Comparison of ENCODE assay signal across 8 cellular contexts in the genomic region with DNA sequence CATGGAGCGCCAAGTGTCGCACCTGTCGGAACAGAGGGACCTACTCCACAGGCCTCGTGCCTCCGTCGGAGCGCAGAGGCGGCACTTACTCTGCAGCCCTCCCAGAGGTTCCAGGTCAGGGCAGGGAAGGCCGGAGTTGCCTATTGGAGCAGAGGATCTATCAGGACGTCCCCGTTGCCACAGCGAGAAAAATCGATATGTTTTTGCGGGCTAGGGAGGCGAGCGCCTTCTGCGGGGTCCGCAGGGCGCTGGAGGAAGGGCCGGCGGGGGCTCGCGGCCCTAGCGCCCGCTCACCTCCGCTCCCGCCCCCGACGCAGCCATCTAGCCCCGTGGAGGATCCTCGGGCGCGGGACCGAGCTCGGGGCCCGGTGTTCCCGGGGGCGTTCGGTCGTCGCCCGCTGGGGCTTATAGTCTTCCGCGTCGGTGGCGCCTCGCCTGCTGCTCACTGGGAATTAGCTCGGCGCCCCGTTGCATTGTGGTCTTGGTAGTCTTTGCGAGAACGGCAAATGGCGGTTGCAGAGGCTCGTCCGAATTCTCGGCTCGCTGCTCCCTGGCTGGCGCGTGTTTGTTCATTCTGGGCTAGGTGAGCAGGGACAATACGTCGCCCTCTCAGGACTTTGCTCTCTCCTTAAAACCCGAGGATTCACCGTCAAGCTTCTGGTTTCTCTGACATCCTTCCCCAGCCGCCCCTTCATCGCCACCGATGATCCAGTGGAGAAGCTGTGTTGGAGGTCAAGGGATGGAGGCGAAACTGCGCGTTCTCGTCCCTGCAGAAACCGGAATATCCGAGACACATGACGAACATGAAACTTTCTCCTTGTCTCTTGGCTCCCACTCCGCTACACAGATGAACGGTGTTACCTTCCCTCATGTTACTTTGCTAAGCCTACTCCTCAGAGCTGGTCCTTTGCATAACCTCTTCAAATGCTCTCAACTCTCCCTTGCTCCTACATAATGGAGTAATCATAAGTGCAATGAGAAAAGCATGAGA. TPM values are rescaled to one million over a fixed set of nuclear protein-coding genes. Genes with fewer than 3 reads are reported as not detected.
DNase-seq lines count a peak whose midpoint lies in the region; ATAC-seq, FAIRE-seq and TF ChIP-seq lines count a peak whose summit lies in the region.

TSS of gene JTB (minus strand) at position 425 of the 991 bp plus-strand sequence. CDS start at position 3, 422 bp downstream.

- TF ChIP-seq CTCF in OCI-LY3 (IDR thresholded peaks at IDR 0.05; ENCODE audit: low read depth, low read length): no peak
- TF ChIP-seq CTCF in endothelial cell of umbilical vein (IDR thresholded peaks at IDR 0.05; ENCODE audit: extremely low read depth in 1 of 2, insufficient read depth in 1 of 2, low read depth in 1 of 2, low read length in 2 of 2): no peak

- DNase-seq in CD1c-positive myeloid dendritic cell (ENCODE audit: extremely low spot score) (peak; percentile 92), endothelial cell of umbilical vein (ENCODE audit: low read depth, low spot score) (peak; percentile 82), midbrain (lab: John Stamatoyannopoulos, UW) (peak; percentile 86)
- peak; percentile 90 for DNase-seq in activated CD8-positive, alpha-beta memory T cell treated with anti-CD3 and anti-CD28 coated beads, Interleukin-2, amount 50 U/mL, for 48 hours
- peak; percentile 74 to 78 for DNase-seq in stimulated activated CD8-positive, alpha-beta memory T cell treated with anti-CD3 and anti-CD28 coated beads, Interleukin-2, amount 100 ng/mL, for 48 hours (ENCODE audit: low read depth in 2 of 2)

- H3K9ac ChIP-seq in HUES64 (ENCODE audit: low read depth, low read length) (peak within 1 kb of the TSS; percentile 86), OCI-LY3 (ENCODE audit: low read length) (peak within 1 kb of the TSS; percentile 93), endothelial cell of umbilical vein (replicated peaks; ENCODE audit: extremely low read depth, insufficient read depth, low read length) (peak within 1 kb of the TSS; percentile 67)

- CTCF ChIA-PET in endothelial cell of umbilical vein (lab: Charles Lee): interaction anchor here (0.6 to 3.9 kb wide), 12 partner anchors 9 to 180 kb away, joined by 3 to 21 read pairs (median 6); partner anchors contain the start of genes CREB3L4, CRTC2, DENND4B and RAB13

- TSS peak; percentile 33 for BruUV-seq in endothelial cell of umbilical vein (replicated peaks; lab: Mats Ljungman, UMichigan)

- peak within 1 kb of the TSS; percentile 83 for H3K4me2 ChIP-seq in OCI-LY3 (ENCODE audit: low read length)
- H3K4me2 ChIP-seq in endothelial cell of umbilical vein (ENCODE audit: insufficient read depth, low read length): peak within 1 kb of the TSS; percentile 81

- H3K9me1 ChIP-seq in endothelial cell of umbilical vein (replicated peaks; ENCODE audit: control insufficient read depth, extremely low read depth, insufficient read depth, low read length): no peaks in the 10 kb centered on the region

- intact Hi-C loops in endothelial cell of umbilical vein (cut with micrococcal nuclease): loop anchor here (1.0 to 2.0 kb wide), 3 partner anchors 9 to 19 kb away; partner anchors contain the start of genes CRTC2, RAB13 and SLC39A1

- WGBS in HUES64: under 1% methylated on average over 75 of the region's 75 CpGs

- peak; percentile 94 for TF ChIP-seq POLR2A in endothelial cell of umbilical vein (IDR thresholded peaks at IDR 0.05; ENCODE audit: low read depth, low read length)

- H3K4me3 ChIP-seq in HUES64 (ENCODE audit: low read length): peak within 1 kb of the TSS; percentile 85
- peak within 1 kb of the TSS; percentile 85 for H3K4me3 ChIP-seq in OCI-LY3 (ENCODE audit: low read length)
- H3K4me3 ChIP-seq in endothelial cell of umbilical vein (replicated peaks in 1 of 3; ENCODE audit: insufficient read depth in 1 of 3, low read depth in 1 of 3, low read length in 3 of 3): peak within 1 kb of the TSS; percentile 50 to 91 (median 70)

- H3K36me3 ChIP-seq in HUES64 (ENCODE audit: insufficient read depth, low read length) (peaks cover 63% of the 10 kb centered on the region), OCI-LY3 (replicated peaks; ENCODE audit: low read depth, low read length) (peaks cover 36% of the 10 kb centered on the region), endothelial cell of umbilical vein (ENCODE audit: control insufficient read depth in 2 of 2, extremely low read depth in 1 of 2, insufficient read depth in 2 of 2, low read length in 2 of 2) (peaks cover 3 to 17% of the 10 kb centered on the region in 2 experiments)

- dilution Hi-C loops in endothelial cell of umbilical vein (cut with MboI; ENCODE audit: extremely low pct_ligation_motif_present, low sequenced_read_pairs): no loop called here

- peak within 1 kb of the TSS; percentile 92 for H2AFZ ChIP-seq in OCI-LY3 (ENCODE audit: low read depth, low read length)
- peak within 1 kb of the TSS; percentile 83 for H2AFZ ChIP-seq in endothelial cell of umbilical vein (ENCODE audit: low read depth, low read length)

- H3K4me1 ChIP-seq in HUES64 (ENCODE audit: insufficient read depth, low read length): peaks cover 3% of the 10 kb centered on the region; the same call in 1 of the 2 replicates
- H3K4me1 ChIP-seq in OCI-LY3 (ENCODE audit: low read length): peaks cover 27% of the 10 kb centered on the region
- peaks cover 10% of the 10 kb centered on the region for H3K4me1 ChIP-seq in endothelial cell of umbilical vein (ENCODE audit: control insufficient read depth, extremely low read depth, insufficient read depth, low read length)

- POLR2A ChIA-PET in endothelial cell of umbilical vein (lab: Charles Lee): interaction anchor here (1.1 to 1.5 kb wide), 2 partner anchors 10 to 15 kb away, joined by 5 to 12 read pairs; partner anchors contain the start of genes CREB3L4 and SLC39A1

- H3K27me3 ChIP-seq in HUES64 (ENCODE audit: insufficient read depth, low read length) (no peaks in the 10 kb centered on the region), OCI-LY3 (ENCODE audit: low read depth, low read length) (no peaks in the 10 kb centered on the region), endothelial cell of umbilical vein (ENCODE audit: control insufficient read depth in 2 of 2, insufficient read depth in 2 of 2, low read length in 2 of 2) (no peaks in the 10 kb centered on the region)

- H4K20me1 ChIP-seq in OCI-LY3 (ENCODE audit: insufficient read depth, low read length): no peaks in the 10 kb centered on the region
- H4K20me1 ChIP-seq in endothelial cell of umbilical vein (replicated peaks; ENCODE audit: control insufficient read depth, extremely low read depth, insufficient read depth, low read length): no peaks in the 10 kb centered on the region

- H3K27ac ChIP-seq in HUES64 (ENCODE audit: low read depth, low read length) (peak within 1 kb of the TSS; percentile 86), OCI-LY3 (ENCODE audit: low read length) (peak within 1 kb of the TSS; percentile 64), endothelial cell of umbilical vein (ENCODE audit: insufficient read depth, low read depth, low read length) (peak within 1 kb of the TSS; percentile 4)

- H3K9me3 ChIP-seq in HUES64 (ENCODE audit: insufficient read depth, low read depth, low read length) (no peaks in the 10 kb centered on the region), OCI-LY3 (ENCODE audit: insufficient read depth, low read length) (no peaks in the 10 kb centered on the region), endothelial cell of umbilical vein (replicated peaks; ENCODE audit: control insufficient read depth, insufficient read depth, low read length) (no peaks in the 10 kb centered on the region)

- peak; percentile 65 for ATAC-seq in GM19468 (IDR thresholded peaks at IDR 0.05; ENCODE audit: extremely low read depth, unreplicated experiment)

- FAIRE-seq in endothelial cell of umbilical vein (lab: Jason Lieb, UNC): peak; percentile 94

- H3K79me2 ChIP-seq in OCI-LY3 (ENCODE audit: low read length) (peaks cover 27% of the 10 kb centered on the region), endothelial cell of umbilical vein (ENCODE audit: control insufficient read depth, insufficient read depth, low read length) (peaks cover 16% of the 10 kb centered on the region)

TF ChIP-seq in endothelial cell of umbilical vein, 7 proteins besides CTCF, POLR2A, EP300 and RAD21:
- TF ChIP-seq POLR2AphosphoS5 (IDR thresholded peaks at IDR 0.05; ENCODE audit: insufficient read depth, low read depth, low read length) (peak; percentile 88), EZH2 (IDR thresholded peaks at IDR 0.05; ENCODE audit: borderline replicate concordance, low read depth, low read length, severe bottlenecking) (no peak), FOS (IDR thresholded peaks at IDR 0.05; ENCODE audit: borderline replicate concordance, insufficient read depth, low read length) (no peak)

RNA-seq across cellular contexts. Expression of gene JTB, which starts in this region (rescaled TPM):
- polyA plus RNA-seq in HUES64 (2013, experiment 1 of 2): 86.4 TPM
- 72.2 TPM for polyA plus RNA-seq in HUES64 (2013, experiment 2 of 2)
- total RNA-seq in endothelial cell of umbilical vein: 89.0 and 90.2 TPM in 2 replicates
- 144 and 149 TPM in 2 replicates for polyA plus RNA-seq in endothelial cell of umbilical vein
- 188 and 199 TPM in 2 replicates for polyA plus RNA-seq in endothelial cell of umbilical vein (2011; cell fraction: cytosol; rRNA removed)
- 83.8 and 93.5 TPM in 2 replicates for polyA plus RNA-seq in endothelial cell of umbilical vein (2011; cell fraction: nucleus; rRNA removed)
- 79.7 and 116 TPM in 2 replicates for polyA plus RNA-seq in endothelial cell of umbilical vein (2012)
- polyA minus RNA-seq in endothelial cell of umbilical vein: 34.8 and 34.9 TPM in 2 replicates
- 104 TPM for polyA minus RNA-seq in endothelial cell of umbilical vein (2011; cell fraction: cytosol; rRNA and poly(A)+ RNA removed)
- 10.7 and 14.9 TPM in 2 replicates for polyA minus RNA-seq in endothelial cell of umbilical vein (2011; cell fraction: nucleus; rRNA and poly(A)+ RNA removed)

Comparison
In these comparisons a context has a peak if more than half of its experiments do, and no peak if none do; other contexts are left out.
1. Peak in every context shown above with its lines: DNase-seq, ATAC-seq, H3K4me3 ChIP-seq and H3K27ac ChIP-seq.
2. H3K27ac ChIP-seq: peak in every context shown above with its lines; median percentile 86 in HUES64; 64 in OCI-LY3; 4 in endothelial cell of umbilical vein.